Comparison of ENCODE assay signal across 12 cellular contexts in the genomic region with DNA sequence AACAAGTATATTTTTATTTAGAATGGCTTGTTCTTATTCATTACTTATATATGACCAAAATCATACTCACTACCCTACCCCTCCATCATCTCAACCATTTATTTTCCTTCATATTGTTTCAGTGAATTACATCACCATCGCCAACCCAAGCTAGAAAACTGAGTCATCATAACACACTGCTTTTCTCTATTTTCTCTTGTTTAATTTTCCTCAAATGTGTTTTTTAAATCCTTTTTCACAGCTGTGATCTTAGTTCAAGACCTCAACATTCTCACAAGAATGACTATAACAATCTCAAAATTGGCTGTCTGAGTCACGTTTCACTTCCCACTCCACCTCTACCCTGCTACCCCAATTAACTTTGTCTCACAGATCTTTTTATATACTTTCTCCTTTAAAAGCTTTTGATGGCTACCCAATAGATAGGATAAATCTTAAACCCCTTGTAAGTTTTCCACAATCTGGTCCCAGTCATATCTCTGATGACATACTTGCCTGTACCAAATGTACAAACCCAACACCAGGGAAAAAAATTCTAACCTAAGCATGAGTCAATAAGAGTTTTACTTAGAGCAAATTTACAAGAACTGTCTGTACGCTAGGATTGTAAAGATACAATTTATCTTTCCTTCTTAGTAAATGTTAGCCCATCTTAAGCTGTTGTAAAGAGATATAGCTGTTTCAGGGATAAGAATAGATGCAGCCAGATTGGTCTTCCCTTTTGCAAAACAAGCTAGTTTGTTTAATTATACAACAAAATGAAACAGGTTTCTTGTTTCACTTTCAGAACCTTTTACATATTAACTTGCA.
DNase-seq lines count a peak whose midpoint lies in the region; ATAC-seq and TF ChIP-seq lines count a peak whose summit lies in the region.
"Had no signal": no experiment of that assay in that cellular context is flagged by ENCODE, and none has a peak within 500 bp of the region (broad histone marks: within the 10 kb centered on the region; RNA-seq: fewer than 3 reads in every experiment).

No MANE protein-coding gene starts in this region.

- H4K20me1 ChIP-seq in smooth muscle cell (ENCODE audit: low read depth), result no peaks in the 10 kb centered on the region

- no peak for TF ChIP-seq CTCF in smooth muscle cell (IDR thresholded peaks at IDR 0.05; ENCODE audit: borderline replicate concordance, insufficient read depth, poor library complexity, severe bottlenecking)

- DNase-seq in activated CD4-positive, alpha-beta T cell treated with anti-CD3 and anti-CD28 coated beads for 36 hours, result no peak
- DNase-seq in activated CD4-positive, alpha-beta T cell treated with anti-CD3 and anti-CD28 coated beads, Interleukin-2, amount 50 U/mL, for 48 hours, result no peak
- DNase-seq in smooth muscle cell (lab: John Stamatoyannopoulos, UW; ENCODE audit: unreplicated experiment) (no peak), NCI-H2227 (lab: John Stamatoyannopoulos, UW; ENCODE audit: unreplicated experiment) (no peak), DMS 273 treated with DMSO at 0.1 percent for 48 hours (lab: John Stamatoyannopoulos, UW) (no peak), DMS114 treated with DMSO at 0.1 percent for 48 hours (lab: John Stamatoyannopoulos, UW; ENCODE audit: unreplicated experiment) (no peak)
- DNase-seq: GDM1; NK-92 treated with Interleukin-12 subunit alpha and Interleukin-12 subunit beta, amount 100 ng/mL, for 24 hours had no signal

- CTCF ChIA-PET in activated CD4-positive, alpha-beta T cell treated with anti-CD3 and anti-CD28 coated beads for 36 hours (lab: Charles Lee), result interaction anchor here (0.5 to 0.6 kb wide), 2 partner anchors 370 to 698 kb away, joined by 3 to 4 read pairs; no protein-coding TSS in a partner anchor

- no peak overlapping the region for H3K27ac Mint-ChIP-seq in activated CD4-positive, alpha-beta T cell treated with anti-CD3 and anti-CD28 coated beads for 36 hours

- H3K36me3 ChIP-seq in smooth muscle cell (ENCODE audit: low read depth), result no peaks in the 10 kb centered on the region

- no peaks in the 10 kb centered on the region for H3K9me3 ChIP-seq in smooth muscle cell (replicated peaks; ENCODE audit: low read depth)
- H3K9me3 ChIP-seq: A549 had no signal

- peak overlapping the region; percentile 76 for H3K4me2 ChIP-seq in smooth muscle cell
- H3K4me2 ChIP-seq: A549 had no signal

- no peaks in the 10 kb centered on the region for H3K4me1 ChIP-seq in smooth muscle cell (ENCODE audit: low read depth)

- H3K79me2 ChIP-seq in smooth muscle cell (ENCODE audit: low read depth), result no peaks in the 10 kb centered on the region

- no peaks in the 10 kb centered on the region for H3K27me3 ChIP-seq in smooth muscle cell (ENCODE audit: low read depth)

- H3K4me3 Mint-ChIP-seq in activated CD4-positive, alpha-beta T cell treated with anti-CD3 and anti-CD28 coated beads for 36 hours, result no peak overlapping the region

- intact Hi-C loops in activated CD4-positive, alpha-beta T cell treated with anti-CD3 and anti-CD28 coated beads for 36 hours (cut with DNase I, micrococcal nuclease), result no loop called here

- peak; percentile 83 for ATAC-seq in activated CD4-positive, alpha-beta T cell treated with anti-CD3 and anti-CD28 coated beads for 36 hours
- ATAC-seq in HG02610 (IDR thresholded peaks at IDR 0.05; ENCODE audit: unreplicated experiment) (peak; percentile 77), HG03469 (IDR thresholded peaks at IDR 0.05; ENCODE audit: unreplicated experiment) (peak; percentile 70)
- ATAC-seq: A549 had no signal

- POLR2A ChIA-PET in activated CD4-positive, alpha-beta T cell treated with anti-CD3 and anti-CD28 coated beads for 36 hours (lab: Charles Lee), result no interaction called here

- peak overlapping the region; percentile 6 for H3K4me3 ChIP-seq in smooth muscle cell
- H3K4me3 ChIP-seq: A549, skin epidermis had no signal

- 30% methylated on average over 3 of the region's 3 CpGs for WGBS in smooth muscle cell (ENCODE audit: low lambda C conversion rate)

- H3K27ac ChIP-seq in smooth muscle cell (ENCODE audit: low read depth), result peak overlapping the region; percentile 65
- H3K27ac ChIP-seq: A549, skin epidermis had no signal

- no peak overlapping the region for H3K9ac ChIP-seq in smooth muscle cell (ENCODE audit: low read depth)

- H2AFZ ChIP-seq in smooth muscle cell (ENCODE audit: low read depth), result peak overlapping the region; percentile 14

- H3K4me1 Mint-ChIP-seq in activated CD4-positive, alpha-beta T cell treated with anti-CD3 and anti-CD28 coated beads for 36 hours, result peaks cover 12% of the 10 kb centered on the region

- no peaks in the 10 kb centered on the region for H3K9me3 Mint-ChIP-seq in activated CD4-positive, alpha-beta T cell treated with anti-CD3 and anti-CD28 coated beads for 36 hours (ENCODE audit: low read depth)

- no peaks in the 10 kb centered on the region for H3K36me3 Mint-ChIP-seq in activated CD4-positive, alpha-beta T cell treated with anti-CD3 and anti-CD28 coated beads for 36 hours (ENCODE audit: low read depth)

- H3K27me3 Mint-ChIP-seq in activated CD4-positive, alpha-beta T cell treated with anti-CD3 and anti-CD28 coated beads for 36 hours, result peaks cover 2% of the 10 kb centered on the region

- H3F3A ChIP-seq in smooth muscle cell (ENCODE audit: low read depth), result no peaks in the 10 kb centered on the region
